Comparison of ENCODE assay signal across 24 cellular contexts in the genomic region with DNA sequence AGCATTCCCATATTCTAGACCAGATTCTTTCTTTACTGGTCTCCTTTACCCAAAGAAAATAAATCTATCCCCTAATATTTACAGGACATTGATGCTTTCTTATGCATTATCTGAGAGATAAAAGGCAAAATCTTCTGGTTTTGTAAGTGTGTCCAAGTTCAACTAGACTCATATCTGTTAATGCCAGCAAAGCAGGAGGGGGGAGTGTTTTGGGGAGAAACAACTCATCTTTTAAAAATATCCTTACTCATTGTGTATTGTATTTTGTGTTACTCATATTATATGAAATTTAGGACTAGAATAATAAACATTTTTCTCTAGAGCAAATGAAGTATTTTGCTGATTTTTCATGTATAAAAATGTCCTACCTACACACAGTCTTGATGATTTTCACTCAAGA. TPM values are rescaled to one million over a fixed set of nuclear protein-coding genes. Genes with fewer than 3 reads are reported as not detected.
DNase-seq lines count a peak whose midpoint lies in the region; ATAC-seq and TF ChIP-seq lines count a peak whose summit lies in the region.
"Had no signal": no experiment of that assay in that cellular context is flagged by ENCODE, and none has a peak within 500 bp of the region (broad histone marks: within the 10 kb centered on the region; RNA-seq: fewer than 3 reads in every experiment).

No MANE protein-coding gene starts in this region.

- in situ Hi-C loops in gastrocnemius medialis (cut with MboI; ENCODE audit: low sequenced_read_pairs in 4 of 4): no loop called here

- H3K4me1 ChIP-seq in SJSA1 (replicated peaks): peaks cover 59% of the 10 kb centered on the region
- H3K4me1 ChIP-seq in gastrocnemius medialis: peaks cover 36 to 40% of the 10 kb centered on the region in 2 donors

- H3K27me3 Mint-ChIP-seq in stimulated activated memory B cell treated with anti-CD40 and anti-IgM and Interleukin-4, amounts not matched to agents 10 μg/mL and 1 μg/mL and 100 μg/mL, for 72 hours: no peaks in the 10 kb centered on the region

- H3K36me3 Mint-ChIP-seq in stimulated activated memory B cell treated with anti-CD40 and anti-IgM and Interleukin-4, amounts not matched to agents 10 μg/mL and 1 μg/mL and 100 μg/mL, for 72 hours: no peaks in the 10 kb centered on the region
- H3K36me3 Mint-ChIP-seq: CD14-positive monocyte had no signal

- H3K4me3 Mint-ChIP-seq in stimulated activated memory B cell treated with anti-CD40 and anti-IgM and Interleukin-4, amounts not matched to agents 10 μg/mL and 1 μg/mL and 100 μg/mL, for 72 hours: no peak overlapping the region
- H3K4me3 Mint-ChIP-seq: CD14-positive monocyte had no signal

- H3K9me3 ChIP-seq in SJSA1 (replicated peaks) (no peaks in the 10 kb centered on the region), gastrocnemius medialis (no peaks in the 10 kb centered on the region)

- TF ChIP-seq POLR2A in gastrocnemius medialis (IDR thresholded peaks at IDR 0.05): no peak

- H3K4me1 Mint-ChIP-seq in stimulated activated memory B cell treated with anti-CD40 and anti-IgM and Interleukin-4, amounts not matched to agents 10 μg/mL and 1 μg/mL and 100 μg/mL, for 72 hours: peaks cover 43% of the 10 kb centered on the region

- DNase-seq in HCEC 1CT: peak; percentile 74
- no peak for DNase-seq in SJSA1 (ENCODE audit: low read depth in 1 of 2, low spot score in 2 of 2)
- DNase-seq in fibroblast of the aortic adventitia (ENCODE audit: low read depth): peak; percentile 47
- DNase-seq in gastrocnemius medialis: no peak
- no peak for DNase-seq in stimulated activated CD4-positive, alpha-beta T cell treated with anti-CD3 and anti-CD28 coated beads, Interleukin-12 subunit alpha, Interleukin-12 subunit beta, amount 100 ng/mL, for 4 hours
- DNase-seq in SIG-M5 (lab: John Stamatoyannopoulos, UW): no peak
- DNase-seq: AML-193, DMS 273 treated with DMSO at 0.1 percent for 48 hours, DND-41, GF-D8, NCI-H1105 treated with DMSO at 0.1 percent for 48 hours, NCI-H1694, NCI-H2107, NCI-H510A, NCI-H748 treated with DMSO at 0.1 percent for 48 hours, OCI-M1, SHP77, T-helper 1 cell had no signal

- no peaks in the 10 kb centered on the region for H3K27me3 ChIP-seq in SJSA1 (replicated peaks)
- no peaks in the 10 kb centered on the region for H3K27me3 ChIP-seq in gastrocnemius medialis

- no peak for TF ChIP-seq CTCF in fibroblast of the aortic adventitia (IDR thresholded peaks at IDR 0.05; ENCODE audit: insufficient read depth, low read length)
- TF ChIP-seq CTCF in gastrocnemius medialis (IDR thresholded peaks at IDR 0.05 in 4 of 5, conservative IDR thresholded peaks at IDR 0.05 in 1 of 5): no peak

- H3K27ac ChIP-seq in SJSA1 (peak overlapping the region; percentile 72), gastrocnemius medialis (peak overlapping the region in 2 of 4 donors; percentile 2 to 83)
- H3K27ac ChIP-seq: HL-60 had no signal

- no peak for ATAC-seq in stimulated activated memory B cell treated with anti-CD40 and anti-IgM and Interleukin-4, amounts not matched to agents 10 μg/mL and 1 μg/mL and 100 μg/mL, for 72 hours
- ATAC-seq in gastrocnemius medialis: no peak
- no peak for ATAC-seq in GM21360 (IDR thresholded peaks at IDR 0.05; ENCODE audit: unreplicated experiment)
- ATAC-seq: SK-N-SH treated with all-trans-retinoic acid at 6 μM for 48 hours had no signal

- peaks cover 3% of the 10 kb centered on the region for H3K9me3 Mint-ChIP-seq in stimulated activated memory B cell treated with anti-CD40 and anti-IgM and Interleukin-4, amounts not matched to agents 10 μg/mL and 1 μg/mL and 100 μg/mL, for 72 hours

- H3K4me3 ChIP-seq in SJSA1 (no peak overlapping the region), fibroblast of the aortic adventitia (ENCODE audit: low read depth, low read length) (no peak overlapping the region), gastrocnemius medialis (no peak overlapping the region)
- H3K4me3 ChIP-seq: GM12878 had no signal

- peak overlapping the region; percentile 76 for H3K27ac Mint-ChIP-seq in stimulated activated memory B cell treated with anti-CD40 and anti-IgM and Interleukin-4, amounts not matched to agents 10 μg/mL and 1 μg/mL and 100 μg/mL, for 72 hours
- H3K27ac Mint-ChIP-seq: CD14-positive monocyte had no signal

- H3K36me3 ChIP-seq in SJSA1 (0 out of 2 replicates have a peak, but pooled peaks cover 4% of the 10 kb centered on the region), gastrocnemius medialis (no peaks in the 10 kb centered on the region)

- intact Hi-C loops in gastrocnemius medialis (cut with DNase I; ENCODE audit: low total_unique reads): no loop called here

RNA-seq across cellular contexts. Expression of a gene that starts 54.8 kb away (rescaled TPM):
- total RNA-seq in SJSA1 (2014; rRNA removed; shearing (Covaris generic)): 22.5 and 31.6 TPM in 2 replicates
- total RNA-seq in fibroblast of the aortic adventitia (ENCODE audit: low replicate concordance) (8.6 and 20.1 TPM in 2 replicates), gastrocnemius medialis (10 to 100 TPM; 26.4 to 48.0 (median 42.2) TPM)

Comparison
In these comparisons a context has a peak if more than half of its experiments do, and no peak if none do; other contexts are left out.
1. DNase-seq: peak in HCEC 1CT (single experiment) and fibroblast of the aortic adventitia (single experiment); none in SJSA1 (0 of 2), gastrocnemius medialis (0 of 2), stimulated activated CD4-positive, alpha-beta T cell treated with anti-CD3 and anti-CD28 coated beads, Interleukin-12 subunit alpha, Interleukin-12 subunit beta, amount 100 ng/mL, for 4 hours (single experiment) and SIG-M5 (single experiment).